ENCODE assay signal across 9 cellular contexts in the genomic region with DNA sequence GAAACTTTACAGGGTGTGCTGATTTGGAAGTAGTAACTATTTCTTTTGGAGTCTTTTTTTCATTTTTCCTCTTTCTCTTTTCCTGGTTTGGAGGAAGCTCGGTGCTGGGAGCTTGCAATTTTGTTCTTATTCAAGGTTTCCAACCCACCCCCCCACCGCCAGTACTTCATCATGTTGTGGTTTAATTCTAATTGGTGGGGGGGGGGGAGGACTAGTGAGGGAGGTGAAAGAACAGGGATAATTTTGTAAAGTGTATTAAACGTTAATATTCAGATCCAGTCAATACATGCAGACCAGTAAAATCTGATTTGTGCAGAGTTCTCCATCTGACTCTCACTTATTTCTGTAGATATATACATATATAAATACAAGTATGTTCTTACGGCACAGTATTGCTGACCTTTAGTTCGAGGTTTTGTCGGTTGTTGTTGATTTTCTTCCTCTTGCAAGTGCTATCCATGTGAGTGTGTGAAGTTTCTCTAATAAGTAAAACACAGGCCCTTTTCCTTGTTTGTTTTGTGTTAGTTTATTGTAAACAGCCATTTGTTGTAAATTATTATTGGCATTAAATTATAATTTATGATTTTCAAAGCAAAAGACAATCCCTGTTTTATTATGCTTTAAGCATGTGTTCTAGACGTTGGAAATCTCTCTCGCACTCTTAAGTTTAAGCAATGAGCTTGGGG. TPM values are rescaled to one million over a fixed set of nuclear protein-coding genes. Genes with fewer than 3 reads are reported as not detected.
DNase-seq lines count a peak whose midpoint lies in the region; ATAC-seq and TF ChIP-seq lines count a peak whose summit lies in the region.
"Had no signal": no experiment of that assay in that cellular context is flagged by ENCODE, and none has a peak within 500 bp of the region (broad histone marks: within the 10 kb centered on the region; RNA-seq: fewer than 3 reads in every experiment).

No MANE protein-coding gene starts in this region.

- H3K4me1 ChIP-seq in HUES6 (ENCODE audit: control insufficient read depth, insufficient read depth, low read length), result peaks cover 73% of the 10 kb centered on the region
- peaks cover 8 to 72% (median 67%) of the 10 kb centered on the region in 5 donors for H3K4me1 ChIP-seq in subcutaneous abdominal adipose tissue (ENCODE audit: control insufficient read depth in 5 of 5, insufficient read depth in 5 of 5, low read length in 5 of 5)

- H3K36me3 ChIP-seq in HUES6 (ENCODE audit: control insufficient read depth, insufficient read depth, low read length) (no peaks in the 10 kb centered on the region), subcutaneous abdominal adipose tissue (ENCODE audit: control insufficient read depth in 5 of 5, insufficient read depth in 5 of 5, low read length in 5 of 5) (peaks cover 0 to 12% (median 0%) of the 10 kb centered on the region in 5 donors)

- peaks cover 79% of the 10 kb centered on the region for H3K4me1 Mint-ChIP-seq in brain

- no peak for TF ChIP-seq CTCF in brain (conservative IDR thresholded peaks at IDR 0.05)

- H3K9me3 ChIP-seq in HUES6 (ENCODE audit: control insufficient read depth, insufficient read depth, low read depth, low read length) (no peaks in the 10 kb centered on the region), subcutaneous abdominal adipose tissue (ENCODE audit: control insufficient read depth in 5 of 5, low read length in 5 of 5) (no peaks in the 10 kb centered on the region)

- H3K27ac ChIP-seq in HUES6 (ENCODE audit: low read depth, low read length) (no peak overlapping the region), layer of hippocampus (ENCODE audit: low read depth, low read length) (peak overlapping the region; percentile 93), subcutaneous abdominal adipose tissue (ENCODE audit: low read depth, low read length) (peak overlapping the region; percentile 90)

- no peaks in the 10 kb centered on the region for H3K9me3 Mint-ChIP-seq in brain
- H3K9me3 Mint-ChIP-seq in activated naive CD4-positive, alpha-beta T cell treated with anti-CD3 and anti-CD28 coated beads, Interleukin-2, amount 50 U/mL, for 72 hours, result no peaks in the 10 kb centered on the region

- H3K27me3 ChIP-seq in HUES6 (ENCODE audit: control insufficient read depth, insufficient read depth, low read length) (peaks cover 97% of the 10 kb centered on the region), layer of hippocampus (ENCODE audit: control insufficient read depth, insufficient read depth, low read length) (peaks cover under 1% of the 10 kb centered on the region), subcutaneous abdominal adipose tissue (ENCODE audit: control insufficient read depth in 5 of 5, insufficient read depth in 4 of 5, low read length in 5 of 5) (peaks cover 0 to 4% (median 0%) of the 10 kb centered on the region in 5 donors)

- peaks cover 32% of the 10 kb centered on the region for H3K27me3 Mint-ChIP-seq in brain

- H3K4me3 Mint-ChIP-seq in brain, result peak overlapping the region; percentile 90 to 97 (median 94)

- peak overlapping the region; percentile 96 to 100 (median 98) for H3K27ac Mint-ChIP-seq in brain
- H3K27ac Mint-ChIP-seq in activated naive CD4-positive, alpha-beta T cell treated with anti-CD3 and anti-CD28 coated beads, Interleukin-2, amount 50 U/mL, for 72 hours, result peak overlapping the region in 1 of 2 donors; percentile 4

- H3K9ac ChIP-seq in HUES6 (ENCODE audit: low read length) (no peak overlapping the region), subcutaneous abdominal adipose tissue (ENCODE audit: low read length in 5 of 5) (peak overlapping the region; percentile 45 to 82 (median 70))

- ATAC-seq in GM19324 (IDR thresholded peaks at IDR 0.05; ENCODE audit: low FRiP score, unreplicated experiment) (no peak), GM21526 (IDR thresholded peaks at IDR 0.05; ENCODE audit: low FRiP score, unreplicated experiment) (no peak)
- no peak for ATAC-seq in activated naive CD4-positive, alpha-beta T cell treated with anti-CD3 and anti-CD28 coated beads, Interleukin-2, amount 50 U/mL, for 72 hours

- peaks cover 82% of the 10 kb centered on the region for H3K36me3 Mint-ChIP-seq in brain
- H3K36me3 Mint-ChIP-seq in activated naive CD4-positive, alpha-beta T cell treated with anti-CD3 and anti-CD28 coated beads, Interleukin-2, amount 50 U/mL, for 72 hours, result peaks cover 12 to 51% of the 10 kb centered on the region in 2 donors

- no peak for DNase-seq in NCI-H446 treated with DMSO at 0.1 percent for 48 hours (lab: John Stamatoyannopoulos, UW)
- no peak for DNase-seq in activated naive CD4-positive, alpha-beta T cell treated with anti-CD3 and anti-CD28 coated beads, Interleukin-2, amount 50 U/mL, for 72 hours (ENCODE audit: low spot score in 2 of 2)
- DNase-seq: stimulated activated CD4-positive, alpha-beta T cell treated with anti-CD3 and anti-CD28 coated beads, Interleukin-2, amount 100 ng/mL, for 24 hours had no signal

- peak overlapping the region; percentile 71 for H3K4me3 ChIP-seq in HUES6 (ENCODE audit: low read depth, low read length)
- H3K4me3 ChIP-seq in subcutaneous abdominal adipose tissue (ENCODE audit: low read depth in 1 of 5, low read length in 5 of 5), result peak overlapping the region; percentile 79 to 96 (median 92)

RNA-seq across cellular contexts. Expression of a gene that starts 9.3 kb away (rescaled TPM):
- 60.4 TPM for polyA plus RNA-seq in brain (ENCODE audit: insufficient read depth, low read depth, low replicate concordance)
- total RNA-seq in activated naive CD4-positive, alpha-beta T cell treated with anti-CD3 and anti-CD28 coated beads, Interleukin-2, amount 50 U/mL, for 72 hours, result not detected
